1 cellular context compared by ENCODE assay signal in genomic region chr1:234777850-234778214, GRCh38.
TF ChIP-seq lines count a peak whose summit lies in the region.

No MANE protein-coding gene starts in this region.

TF ChIP-seq in HepG2, 621 proteins besides CTCF, POLR2A, EP300 and RAD21 (continued from another document):
- TF ChIP-seq TEF (CRISPR knock-in tag; IDR thresholded peaks at IDR 0.05), result no peak
- no peak for TF ChIP-seq POLR2G (IDR thresholded peaks at IDR 0.05; ENCODE audit: low read depth, low read length)
- TF ChIP-seq ASH2L (IDR thresholded peaks at IDR 0.05; ENCODE audit: insufficient read length, low read depth, low read length), result no peak
- no peak for TF ChIP-seq SNAPC5 (CRISPR knock-in tag; IDR thresholded peaks at IDR 0.05; ENCODE audit: borderline replicate concordance)
- no peak for TF ChIP-seq KDM5B (CRISPR knock-in tag; IDR thresholded peaks at IDR 0.05; ENCODE audit: borderline replicate concordance)
- TF ChIP-seq CAMTA2 (CRISPR knock-in tag; IDR thresholded peaks at IDR 0.05; ENCODE audit: borderline replicate concordance), result 0 out of 2 replicates have a peak, but pooled peaks have one; percentile 47
- TF ChIP-seq ZBTB14 (CRISPR knock-in tag; IDR thresholded peaks at IDR 0.05), result no peak
- TF ChIP-seq SRSF9 (IDR thresholded peaks at IDR 0.05; ENCODE audit: borderline replicate concordance, insufficient read depth, low read depth, low read length, poor library complexity, severe bottlenecking), result no peak
- TF ChIP-seq ZNF800 (CRISPR knock-in tag; IDR thresholded peaks at IDR 0.05), result 0 out of 2 replicates have a peak, but pooled peaks have one; percentile 24
- TF ChIP-seq KLF11 (CRISPR knock-in tag; IDR thresholded peaks at IDR 0.05), result no peak
- TF ChIP-seq KDM6A (CRISPR knock-in tag; IDR thresholded peaks at IDR 0.05; ENCODE audit: low read depth), result no peak
- no peak for TF ChIP-seq MTF2 (CRISPR knock-in tag; IDR thresholded peaks at IDR 0.05; ENCODE audit: borderline replicate concordance)
- TF ChIP-seq, protein P1, sequence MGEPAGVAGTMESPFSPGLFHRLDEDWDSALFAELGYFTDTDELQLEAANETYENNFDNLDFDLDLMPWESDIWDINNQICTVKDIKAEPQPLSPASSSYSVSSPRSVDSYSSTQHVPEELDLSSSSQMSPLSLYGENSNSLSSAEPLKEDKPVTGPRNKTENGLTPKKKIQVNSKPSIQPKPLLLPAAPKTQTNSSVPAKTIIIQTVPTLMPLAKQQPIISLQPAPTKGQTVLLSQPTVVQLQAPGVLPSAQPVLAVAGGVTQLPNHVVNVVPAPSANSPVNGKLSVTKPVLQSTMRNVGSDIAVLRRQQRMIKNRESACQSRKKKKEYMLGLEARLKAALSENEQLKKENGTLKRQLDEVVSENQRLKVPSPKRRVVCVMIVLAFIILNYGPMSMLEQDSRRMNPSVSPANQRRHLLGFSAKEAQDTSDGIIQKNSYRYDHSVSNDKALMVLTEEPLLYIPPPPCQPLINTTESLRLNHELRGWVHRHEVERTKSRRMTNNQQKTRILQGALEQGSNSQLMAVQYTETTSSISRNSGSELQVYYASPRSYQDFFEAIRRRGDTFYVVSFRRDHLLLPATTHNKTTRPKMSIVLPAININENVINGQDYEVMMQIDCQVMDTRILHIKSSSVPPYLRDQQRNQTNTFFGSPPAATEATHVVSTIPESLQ (CRISPR knock-in tag; conservative IDR thresholded peaks at IDR 0.05), result no peak
- TF ChIP-seq, protein P2, sequence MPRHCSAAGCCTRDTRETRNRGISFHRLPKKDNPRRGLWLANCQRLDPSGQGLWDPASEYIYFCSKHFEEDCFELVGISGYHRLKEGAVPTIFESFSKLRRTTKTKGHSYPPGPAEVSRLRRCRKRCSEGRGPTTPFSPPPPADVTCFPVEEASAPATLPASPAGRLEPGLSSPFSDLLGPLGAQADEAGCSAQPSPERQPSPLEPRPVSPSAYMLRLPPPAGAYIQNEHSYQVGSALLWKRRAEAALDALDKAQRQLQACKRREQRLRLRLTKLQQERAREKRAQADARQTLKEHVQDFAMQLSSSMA (CRISPR knock-in tag; IDR thresholded peaks at IDR 0.05), result no peak
- no peak for TF ChIP-seq PHF5A (CRISPR knock-in tag; IDR thresholded peaks at IDR 0.05; ENCODE audit: low read depth, unreplicated experiment)
- TF ChIP-seq ADNP (CRISPR knock-in tag; IDR thresholded peaks at IDR 0.05), result peak; percentile 77; the same call in 1 of the 2 replicates
- no peak for TF ChIP-seq ZNF792 (CRISPR knock-in tag; IDR thresholded peaks at IDR 0.05)
- no peak for TF ChIP-seq HDAC6 (IDR thresholded peaks at IDR 0.05; ENCODE audit: low read depth, low read length)
- no peak for TF ChIP-seq SP140L (CRISPR knock-in tag; IDR thresholded peaks at IDR 0.05; ENCODE audit: borderline replicate concordance)
- TF ChIP-seq ZNF607 (CRISPR knock-in tag; IDR thresholded peaks at IDR 0.05; ENCODE audit: borderline replicate concordance), result no peak
- no peak for TF ChIP-seq ZNF589 (CRISPR knock-in tag; conservative IDR thresholded peaks at IDR 0.05)
- TF ChIP-seq ZNF446 (CRISPR knock-in tag; IDR thresholded peaks at IDR 0.05), result no peak
- no peak for TF ChIP-seq NPAS2 (CRISPR knock-in tag; IDR thresholded peaks at IDR 0.05; ENCODE audit: borderline replicate concordance)
